15 cellular contexts compared by ENCODE assay signal in genomic region chr3:62371735-62372591, GRCh38. TPM values are rescaled to one million over a fixed set of nuclear protein-coding genes. Genes with fewer than 3 reads are reported as not detected.
A peak's percentile ranks its signal among the peaks of the same experiment; 100 is the strongest.
DNase-seq lines count a peak whose midpoint lies in the region; ATAC-seq, FAIRE-seq and TF ChIP-seq lines count a peak whose summit lies in the region.
"Had no signal": no experiment of that assay in that cellular context is flagged by ENCODE, and none has a peak within 500 bp of the region (broad histone marks: within the 10 kb centered on the region; RNA-seq: fewer than 3 reads in every experiment).

No MANE protein-coding gene starts in this region.

- H3K9ac ChIP-seq in SK-N-SH (no peak overlapping the region), astrocyte (ENCODE audit: low read length) (no peak overlapping the region)

- ATAC-seq in SK-N-SH treated with all-trans-retinoic acid at 6 μM for 48 hours (no peak), left lobe of liver (peak; percentile 96), GM18873 (IDR thresholded peaks at IDR 0.05; ENCODE audit: low FRiP score, unreplicated experiment) (no peak), GM18502 (IDR thresholded peaks at IDR 0.05; ENCODE audit: poor library complexity, unreplicated experiment) (no peak)
- ATAC-seq: left cardiac atrium had no signal

- POLR2A ChIA-PET in SK-N-SH (lab: Yijun Ruan, JAX), result no interaction called here

- H3K4me3 ChIP-seq in SK-N-SH (ENCODE audit: low read depth in 2 of 2, low read length in 1 of 2) (no peak overlapping the region), astrocyte (ENCODE audit: insufficient read depth, low read depth, low read length) (no peak overlapping the region), suprapubic skin (peak overlapping the region; percentile 29)
- H3K4me3 ChIP-seq: adrenal gland had no signal

- peaks cover 5% of the 10 kb centered on the region for H3K4me1 Mint-ChIP-seq in astrocyte (ENCODE audit: low read depth, unreplicated experiment)

- FAIRE-seq in astrocyte (lab: Jason Lieb, UNC), result no peak

- H3K9me3 ChIP-seq in SK-N-SH, result no peaks in the 10 kb centered on the region
- H3K9me3 ChIP-seq in astrocyte (ENCODE audit: insufficient read depth, low read depth, low read length), result peaks cover 3% of the 10 kb centered on the region
- H3K9me3 ChIP-seq in suprapubic skin, result no peaks in the 10 kb centered on the region
- H3K9me3 ChIP-seq: adrenal gland, neutrophil, upper lobe of left lung had no signal

- 3% methylated on average over 20 of the region's 65 CpGs for WGBS in SK-N-SH (ENCODE audit: low lambda C conversion rate)
- WGBS in suprapubic skin, result no CpG with 5 or more reads among the region's 65 CpGs

- H4K20me1 ChIP-seq in SK-N-SH (ENCODE audit: insufficient read depth) (no peaks in the 10 kb centered on the region), astrocyte (ENCODE audit: insufficient read depth, low read length) (peaks cover 7% of the 10 kb centered on the region)

- H3K4me3 Mint-ChIP-seq in astrocyte (ENCODE audit: unreplicated experiment), result no peak overlapping the region

- peaks cover 21% of the 10 kb centered on the region for H3K9me3 Mint-ChIP-seq in astrocyte (ENCODE audit: unreplicated experiment)

- no peaks in the 10 kb centered on the region for H3F3A ChIP-seq in SK-N-SH (replicated peaks; ENCODE audit: insufficient read depth)

- H3K4me2 ChIP-seq in SK-N-SH (no peak overlapping the region), astrocyte (ENCODE audit: low read length) (peak overlapping the region; percentile 30)

- H3K36me3 ChIP-seq in SK-N-SH (replicated peaks in 1 of 2; ENCODE audit: control insufficient read depth in 1 of 2, insufficient read depth in 2 of 2, low read length in 1 of 2), result no peaks in the 10 kb centered on the region
- no peaks in the 10 kb centered on the region for H3K36me3 ChIP-seq in astrocyte (ENCODE audit: insufficient read depth, low read length)
- no peaks in the 10 kb centered on the region for H3K36me3 ChIP-seq in suprapubic skin
- H3K36me3 ChIP-seq: adrenal gland, neutrophil, upper lobe of left lung had no signal

- no peaks in the 10 kb centered on the region for H3K9me2 ChIP-seq in SK-N-SH

- no peak overlapping the region for H3K27ac Mint-ChIP-seq in astrocyte (ENCODE audit: unreplicated experiment)

- TF ChIP-seq CTCF in SK-N-SH (IDR thresholded peaks at IDR 0.05) (no peak), astrocyte (IDR thresholded peaks at IDR 0.05; ENCODE audit: insufficient read depth, low read depth, low read length) (no peak), suprapubic skin (IDR thresholded peaks at IDR 0.05) (no peak)

- H3K27ac ChIP-seq in SK-N-SH (ENCODE audit: low read depth in 2 of 2, low read length in 1 of 2), result no peak overlapping the region
- H3K27ac ChIP-seq in astrocyte (ENCODE audit: low read depth, low read length), result no peak overlapping the region
- no peak overlapping the region for H3K27ac ChIP-seq in suprapubic skin
- H3K27ac ChIP-seq: adrenal gland, neutrophil, upper lobe of left lung, VCaP had no signal

- peaks cover 0 to 5% of the 10 kb centered on the region in 2 experiments; a peak in 1 of 4 replicates for H3K4me1 ChIP-seq in SK-N-SH (ENCODE audit: control insufficient read depth in 1 of 2, insufficient read depth in 2 of 2, low read depth in 1 of 2, low read length in 1 of 2)
- H3K4me1 ChIP-seq in astrocyte (ENCODE audit: insufficient read depth, low read length), result peaks cover 6% of the 10 kb centered on the region
- H3K4me1 ChIP-seq in suprapubic skin, result peaks cover 63% of the 10 kb centered on the region

- DNase-seq in SK-N-SH (peak; percentile 54), astrocyte (ENCODE audit: low read depth) (no peak), left lobe of liver (ENCODE audit: low spot score) (peak; percentile 75), suprapubic skin (ENCODE audit: low spot score in 2 of 2) (no peak), NCI-H345 (lab: John Stamatoyannopoulos, UW) (no peak)
- DNase-seq: activated T-cell treated with anti-CD3 and anti-CD28 coated beads for 4 hours, left cardiac atrium, NCI-H2029 treated with DMSO at 0.1 percent for 48 hours had no signal

- peaks cover 87% of the 10 kb centered on the region for H3K27me3 Mint-ChIP-seq in astrocyte (ENCODE audit: low read depth, unreplicated experiment)

- TF ChIP-seq EP300 in SK-N-SH (IDR thresholded peaks at IDR 0.05; ENCODE audit: borderline replicate concordance in 1 of 2, low read depth in 1 of 2, low read length in 1 of 2) (no peak), suprapubic skin (IDR thresholded peaks at IDR 0.05) (no peak)

- H3K27me3 ChIP-seq in SK-N-SH (ENCODE audit: insufficient read depth), result peaks cover 93% of the 10 kb centered on the region
- H3K27me3 ChIP-seq in astrocyte (ENCODE audit: insufficient read depth, low read length), result peaks cover 94% of the 10 kb centered on the region
- peaks cover 100% of the 10 kb centered on the region for H3K27me3 ChIP-seq in suprapubic skin

- H2AFZ ChIP-seq in SK-N-SH (ENCODE audit: low read depth) (no peak overlapping the region), astrocyte (ENCODE audit: low read depth, low read length) (peak overlapping the region; percentile 5)

- TF ChIP-seq POLR2A in suprapubic skin (IDR thresholded peaks at IDR 0.05), result no peak

- no peaks in the 10 kb centered on the region for H3K79me2 ChIP-seq in SK-N-SH (ENCODE audit: insufficient read depth)
- no peaks in the 10 kb centered on the region for H3K79me2 ChIP-seq in astrocyte (ENCODE audit: insufficient read depth, low read length)

- TF ChIP-seq RAD21 in SK-N-SH (IDR thresholded peaks at IDR 0.05; ENCODE audit: low read length), result no peak

- H3K36me3 Mint-ChIP-seq in astrocyte (ENCODE audit: low read depth, unreplicated experiment), result peaks cover 1% of the 10 kb centered on the region

- CTCF ChIA-PET in SK-N-SH (lab: Yijun Ruan, JAX), result interaction anchor here (0.6 to 1.3 kb wide), 2 partner anchors 92 to 186 kb away, joined by 3 read pairs; no protein-coding TSS in a partner anchor

TF ChIP-seq in SK-N-SH, 30 proteins besides CTCF, POLR2A, EP300 and RAD21 (continues in another document):
- TF ChIP-seq GATA2 (CRISPR knock-in tag; IDR thresholded peaks at IDR 0.05) (no peak), CHD2 (IDR thresholded peaks at IDR 0.05; ENCODE audit: low read length, partially characterized antibody) (no peak), REST (IDR thresholded peaks at IDR 0.05; ENCODE audit: low read depth, low read length) (no peak), ELF1 (IDR thresholded peaks at IDR 0.05) (no peak), GABPA (IDR thresholded peaks at IDR 0.05; ENCODE audit: low read depth) (no peak)

TF ChIP-seq in SK-N-SH treated with all-trans-retinoic acid at 6 μM for 48 hours, 23 proteins besides CTCF, POLR2A, EP300 and RAD21:
- TF ChIP-seq ARNTL (CRISPR knock-in tag; IDR thresholded peaks at IDR 0.05; ENCODE audit: borderline replicate concordance, low read depth) (no peak), ZNF565 (CRISPR knock-in tag; conservative IDR thresholded peaks at IDR 0.05; ENCODE audit: low read depth) (no peak), ZNF70 (CRISPR knock-in tag; IDR thresholded peaks at IDR 0.05) (no peak), POU6F1 (CRISPR knock-in tag; IDR thresholded peaks at IDR 0.05; ENCODE audit: borderline replicate concordance, low read depth) (no peak), ESRRG (CRISPR knock-in tag; IDR thresholded peaks at IDR 0.05) (no peak)

RNA-seq across cellular contexts. Expression of gene FEZF2, which starts 1.4 kb away (rescaled TPM):
- polyA plus RNA-seq in SK-N-SH (2012; rRNA removed), result not detected in 2 replicates
- not detected in 2 replicates for polyA plus RNA-seq in SK-N-SH (2012; cell fraction: cytosol; rRNA removed)
- not detected in 2 replicates for polyA plus RNA-seq in SK-N-SH (2012; cell fraction: nucleus; rRNA removed)
- not detected in 2 replicates for total RNA-seq in astrocyte
- total RNA-seq in left lobe of liver, result not detected
- not detected for total RNA-seq in suprapubic skin
- total RNA-seq: adrenal gland, left cardiac atrium, upper lobe of left lung had no signal
- polyA plus RNA-seq: adrenal gland had no signal

Comparison
In these comparisons a context has a peak if more than half of its experiments do, and no peak if none do; other contexts are left out.
1. DNase-seq: peak in SK-N-SH (single experiment) and left lobe of liver (single experiment); none in astrocyte (single experiment), suprapubic skin (0 of 2) and NCI-H345 (single experiment).